ENCODE assay signal across 1 cellular context in genomic region chr2:39512941-39513340, GRCh38.
TF ChIP-seq lines count a peak whose summit lies in the region.

No MANE protein-coding gene starts in this region.

TF ChIP-seq in liver, 16 proteins besides CTCF, POLR2A, EP300 and RAD21 (continued from another document):
- TF ChIP-seq FOXA2 (IDR thresholded peaks at IDR 0.05) = no peak
- no peak for TF ChIP-seq ZBTB33 (IDR thresholded peaks at IDR 0.05)
- no peak for TF ChIP-seq HNF4G (IDR thresholded peaks at IDR 0.05)
- TF ChIP-seq, protein P1, sequence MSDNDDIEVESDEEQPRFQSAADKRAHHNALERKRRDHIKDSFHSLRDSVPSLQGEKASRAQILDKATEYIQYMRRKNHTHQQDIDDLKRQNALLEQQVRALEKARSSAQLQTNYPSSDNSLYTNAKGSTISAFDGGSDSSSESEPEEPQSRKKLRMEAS (IDR thresholded peaks at IDR 0.05) = no peak
- no peak for TF ChIP-seq EGR1 (IDR thresholded peaks at IDR 0.05; ENCODE audit: low read depth in 2 of 2)
- no peak for TF ChIP-seq YY1 (IDR thresholded peaks at IDR 0.05)
- TF ChIP-seq TAF1 (conservative IDR thresholded peaks at IDR 0.05) = no peak
- no peak for TF ChIP-seq GABPA (IDR thresholded peaks at IDR 0.05 in 1 of 2, conservative IDR thresholded peaks at IDR 0.05 in 1 of 2)
- no peak for TF ChIP-seq RXRA (IDR thresholded peaks at IDR 0.05)
- TF ChIP-seq JUND (IDR thresholded peaks at IDR 0.05) = no peak
- TF ChIP-seq HNF4A (conservative IDR thresholded peaks at IDR 0.05) = no peak
